20 cellular contexts compared by ENCODE assay signal in genomic region chr10:93550634-93551033, GRCh38. TPM values are rescaled to one million over a fixed set of nuclear protein-coding genes. Genes with fewer than 3 reads are reported as not detected.
DNase-seq lines count a peak whose midpoint lies in the region; ATAC-seq, FAIRE-seq and TF ChIP-seq lines count a peak whose summit lies in the region.
"Had no signal": no experiment of that assay in that cellular context is flagged by ENCODE, and none has a peak within 500 bp of the region (broad histone marks: within the 10 kb centered on the region; RNA-seq: fewer than 3 reads in every experiment).

No MANE protein-coding gene starts in this region.

- H3K27me3 Mint-ChIP-seq in Caco-2 (ENCODE audit: insufficient read depth, unreplicated experiment), result no peaks in the 10 kb centered on the region
- H3K27me3 Mint-ChIP-seq: CD4-positive, CD25-positive, alpha-beta regulatory T cell had no signal

- DNase-seq in Caco-2, result peak in 1 of 2 experiments; percentile 31
- no peak for DNase-seq in K562 (ENCODE audit: extremely low read depth in 1 of 4, low spot score in 3 of 4)
- DNase-seq in left colon, result no peak
- peak; percentile 73 for DNase-seq in small intestine
- DNase-seq in AG08396 (ENCODE audit: low spot score), result no peak
- DNase-seq: 8988T; BE2C; C1 segment of cervical spinal cord; CD4-positive, CD25-positive, alpha-beta regulatory T cell; CD8-positive, alpha-beta memory T cell; COR-L47; HCEC 1CT had no signal

- H3K4me1 ChIP-seq in Caco-2, result peaks cover 79% of the 10 kb centered on the region
- H3K4me1 ChIP-seq in K562 (replicated peaks in 1 of 2; ENCODE audit: control insufficient read depth in 2 of 2, insufficient read depth in 2 of 2, low read length in 2 of 2), result peaks cover 0 to 11% of the 10 kb centered on the region in 2 experiments; a peak in 3 of 5 replicates
- H3K4me1 ChIP-seq in small intestine (ENCODE audit: control insufficient read depth in 2 of 2, insufficient read depth in 1 of 2, low read depth in 1 of 2, low read length in 1 of 2), result peaks cover 0 to 2% of the 10 kb centered on the region in 2 donors
- H3K4me1 ChIP-seq: BE2C had no signal

- no peaks in the 10 kb centered on the region for H3K27me3 ChIP-seq in Caco-2 (replicated peaks; ENCODE audit: control insufficient read depth, insufficient read depth, low read length)
- no peaks in the 10 kb centered on the region; a peak in 1 of 5 replicates for H3K27me3 ChIP-seq in K562 (ENCODE audit: control insufficient read depth in 2 of 2, insufficient read depth in 2 of 2, low read length in 2 of 2)
- H3K27me3 ChIP-seq in small intestine (ENCODE audit: control insufficient read depth in 2 of 2, insufficient read depth in 2 of 2, low read length in 2 of 2), result no peaks in the 10 kb centered on the region
- H3K27me3 ChIP-seq: BE2C had no signal

- no peaks in the 10 kb centered on the region for H4K20me1 ChIP-seq in K562 (replicated peaks; ENCODE audit: control insufficient read depth, insufficient read depth, low read length)

- BruUV-seq in Caco-2 (replicated peaks; lab: Mats Ljungman, UMichigan) (no TSS peak), K562 (replicated peaks; lab: Mats Ljungman, UMichigan) (no TSS peak)

- no peaks in the 10 kb centered on the region for H3K9me1 ChIP-seq in K562 (ENCODE audit: control insufficient read depth, insufficient read depth, low read length)

- POLR2A ChIA-PET in Caco-2 (lab: Charles Lee), result no interaction called here
- POLR2A ChIA-PET in K562 (lab: Yijun Ruan, JAX), result no interaction called here

- FAIRE-seq in K562 (lab: Jason Lieb, UNC) (no peak), small intestine (lab: Jason Lieb, UNC) (no peak)
- FAIRE-seq: D721Med, G401.6, GM12892, GM18507, H54 had no signal

- H3K4me1 Mint-ChIP-seq in Caco-2 (ENCODE audit: low read depth, unreplicated experiment), result peaks cover 50% of the 10 kb centered on the region
- H3K4me1 Mint-ChIP-seq: CD4-positive, CD25-positive, alpha-beta regulatory T cell; CD8-positive, alpha-beta memory T cell had no signal

- no peak for TF ChIP-seq RAD21 in K562 (CRISPR knock-in tag; conservative IDR thresholded peaks at IDR 0.05 in 1 of 2, IDR thresholded peaks at IDR 0.05 in 1 of 2)

- no peak for TF ChIP-seq EP300 in K562 (IDR thresholded peaks at IDR 0.05; ENCODE audit: low read length)

- H3K9ac ChIP-seq in K562 (ENCODE audit: insufficient read depth in 1 of 2, low read depth in 2 of 2, low read length in 2 of 2), result no peak overlapping the region

- H3K27ac ChIP-seq in K562 (ENCODE audit: extremely low read depth, low read depth, low read length) (no peak overlapping the region), small intestine (ENCODE audit: low read depth in 1 of 2, low read length in 1 of 2) (peak overlapping the region in 1 of 2 donors; percentile 37)

- in situ Hi-C loops in K562 (cut with MboI), result no loop called here

- ATAC-seq in K562 (no peak), left colon (peak; percentile 54), HG03565 (IDR thresholded peaks at IDR 0.05; ENCODE audit: unreplicated experiment) (no peak), HG03432 (IDR thresholded peaks at IDR 0.05; ENCODE audit: unreplicated experiment) (no peak)
- ATAC-seq: GM23338 had no signal

- H2AFZ ChIP-seq in K562 (ENCODE audit: low read depth, low read length), result peak overlapping the region; percentile 68; the same call in 1 of the 2 replicates
- H2AFZ ChIP-seq: GM23338 had no signal

- no peaks in the 10 kb centered on the region for H3K36me3 ChIP-seq in Caco-2 (ENCODE audit: control insufficient read depth, insufficient read depth, low read length)
- no peaks in the 10 kb centered on the region; the same call in 2 of the 3 replicates for H3K36me3 ChIP-seq in K562 (ENCODE audit: control insufficient read depth, insufficient read depth, low read length)
- H3K36me3 ChIP-seq in small intestine (ENCODE audit: control insufficient read depth in 2 of 2, insufficient read depth in 2 of 2, low read length in 2 of 2), result no peaks in the 10 kb centered on the region
- H3K36me3 ChIP-seq: BE2C had no signal

- no peak for TF ChIP-seq CTCF in Caco-2 (IDR thresholded peaks at IDR 0.05; ENCODE audit: insufficient read depth in 1 of 2, low read depth in 1 of 2, low read length in 1 of 2, severe bottlenecking in 1 of 2, unreplicated experiment in 1 of 2)
- no peak for TF ChIP-seq CTCF in K562 (IDR thresholded peaks at IDR 0.05 in 2 of 3, conservative IDR thresholded peaks at IDR 0.05 in 1 of 3; ENCODE audit: insufficient read depth in 2 of 3, low read depth in 1 of 3, low read length in 3 of 3)

- no peak overlapping the region for H3K4me2 ChIP-seq in K562 (ENCODE audit: insufficient read depth, low read length)
- H3K4me2 ChIP-seq: GM23338 had no signal

- WGBS in K562 (ENCODE audit: insufficient coverage, low coverage, missing lambda C conversion rate), result 18% methylated on average over 4 of the region's 4 CpGs
- WGBS in small intestine, 3 donors, result 23 to 60% (median 32%) methylated on average over 4 of the region's 4 CpGs

- peak overlapping the region; percentile 52 for H3K4me3 Mint-ChIP-seq in Caco-2 (ENCODE audit: unreplicated experiment)
- H3K4me3 Mint-ChIP-seq: CD4-positive, CD25-positive, alpha-beta regulatory T cell; CD8-positive, alpha-beta memory T cell; GM23338 had no signal

- TF ChIP-seq POLR2A in K562 (conservative IDR thresholded peaks at IDR 0.05), result no peak

- H3K9me3 ChIP-seq in Caco-2, result no peaks in the 10 kb centered on the region
- no peaks in the 10 kb centered on the region for H3K9me3 ChIP-seq in K562 (replicated peaks; ENCODE audit: control insufficient read depth, insufficient read depth, low read depth, low read length)
- no peaks in the 10 kb centered on the region for H3K9me3 ChIP-seq in small intestine (ENCODE audit: control insufficient read depth, low read depth)
- H3K9me3 ChIP-seq: BE2C had no signal

- H3K4me3 ChIP-seq in Caco-2 (ENCODE audit: low read depth, low read length) (no peak overlapping the region), K562 (no peak overlapping the region), small intestine (ENCODE audit: low read depth in 1 of 2, low read length in 2 of 2) (no peak overlapping the region)
- H3K4me3 ChIP-seq: GM23338 had no signal

- CTCF ChIA-PET in Caco-2 (lab: Charles Lee) (interaction anchor here (0.6 to 1.0 kb wide), 2 partner anchors 93 to 130 kb away, joined by 3 to 4 read pairs; no protein-coding TSS in a partner anchor), K562 (lab: Yijun Ruan, JAX; ENCODE audit: low intra/inter-chr PET ratio) (interaction anchor here (0.7 kb wide), 1 partner anchor 254 kb away, joined by 3 read pairs; no protein-coding TSS in a partner anchor)

- no peaks in the 10 kb centered on the region for H3K9me3 Mint-ChIP-seq in Caco-2 (ENCODE audit: unreplicated experiment)
- H3K9me3 Mint-ChIP-seq: CD4-positive, CD25-positive, alpha-beta regulatory T cell; CD8-positive, alpha-beta memory T cell; GM23338 had no signal

- intact Hi-C loops in Caco-2 (cut with micrococcal nuclease; ENCODE audit: unreplicated experiment), result loop anchor here (5.0 to 10.0 kb wide), 2 partner anchors 37 to 264 kb away; no protein-coding TSS in a partner anchor
- intact Hi-C loops in K562 (cut with micrococcal nuclease), result loop anchor here (5.0 to 10.0 kb wide), 2 partner anchors 132 to 264 kb away; no protein-coding TSS in a partner anchor
- intact Hi-C loops in left colon (cut with DNase I, micrococcal nuclease), result no loop called here

- H3K36me3 Mint-ChIP-seq in Caco-2 (ENCODE audit: insufficient read depth, unreplicated experiment), result peaks cover 6% of the 10 kb centered on the region
- H3K36me3 Mint-ChIP-seq: CD4-positive, CD25-positive, alpha-beta regulatory T cell; CD8-positive, alpha-beta memory T cell had no signal

- H3K79me2 ChIP-seq in K562 (ENCODE audit: control insufficient read depth, insufficient read depth, low read length), result no peaks in the 10 kb centered on the region

- H3K27ac Mint-ChIP-seq in Caco-2 (ENCODE audit: unreplicated experiment), result peak overlapping the region; percentile 85
- H3K27ac Mint-ChIP-seq: CD8-positive, alpha-beta memory T cell; GM23338 had no signal

RNA-seq across cellular contexts. Expression of gene FFAR4, which starts 15.8 kb away (rescaled TPM):
- total RNA-seq in Caco-2 (2022) (2.5 and 2.7 TPM in 2 replicates), K562 (2014; rRNA removed) (not detected in 2 replicates), K562 (2014; rRNA removed; fragmentation: Illumina TruSeq; extraction: Trizol) (not detected in 2 replicates), K562 (2015; rRNA removed; fragmentation: Illumina TruSeq; extraction: Trizol) (not detected in 2 replicates), K562 (2021) (not detected in 2 replicates), left colon (10 to 100 TPM; 36.9 to 44.4 TPM)
- total RNA-seq in K562 (2011; cell fraction: chromatin; rRNA removed; ENCODE audit: low replicate concordance), result not detected in 2 replicates
- not detected in 2 replicates for total RNA-seq in K562 (2011; cell fraction: nucleolus; rRNA removed)
- total RNA-seq in K562 (2011; cell fraction: nucleoplasm; rRNA removed), result not detected in 2 replicates
- polyA plus RNA-seq in K562 (2011; rRNA removed) (not detected in 2 replicates), K562 (2014; fragmentation: Illumina TruSeq; extraction: Trizol) (not detected in 2 replicates), K562 (2014; fragmentation: Nextera tagmentation; extraction: Ambion mirVana) (not detected), K562 (2014; rRNA removed) (not detected in 2 replicates), small intestine (1 to 10 TPM in 1 of 3 donors, under 1 TPM in 1, not detected in 1; 0.45 to 1.3 TPM)
- polyA plus RNA-seq in K562 (2011; cell fraction: cytosol; rRNA removed), result not detected in 2 replicates
- not detected in 2 replicates for polyA plus RNA-seq in K562 (2011; cell fraction: nucleus; rRNA removed)
- polyA plus RNA-seq in K562 (2012), result not detected in 2 replicates
- polyA minus RNA-seq in K562 (2011; rRNA and poly(A)+ RNA removed), result not detected in 2 replicates
- polyA minus RNA-seq in K562 (2011; cell fraction: cytosol; rRNA and poly(A)+ RNA removed), result not detected in 2 replicates
- not detected in 2 replicates for polyA minus RNA-seq in K562 (2011; cell fraction: nucleus; rRNA and poly(A)+ RNA removed)
- total RNA-seq: CD4-positive, CD25-positive, alpha-beta regulatory T cell; CD8-positive, alpha-beta memory T cell; GM23338 had no signal
- polyA plus RNA-seq: CD4-positive, CD25-positive, alpha-beta regulatory T cell; CD8-positive, alpha-beta memory T cell had no signal

RNA-seq across cellular contexts. Expression of gene RBP4, which starts 50.4 kb away (rescaled TPM):
- 255 and 258 TPM in 2 replicates for total RNA-seq in Caco-2 (2022)
- not detected in 2 replicates for total RNA-seq in K562 (2011; cell fraction: chromatin; rRNA removed; ENCODE audit: low replicate concordance)
- total RNA-seq in K562 (2011; cell fraction: nucleolus; rRNA removed), result not detected in 2 replicates
- total RNA-seq in K562 (2011; cell fraction: nucleoplasm; rRNA removed), result not detected in 2 replicates
- not detected in 2 replicates for total RNA-seq in K562 (2014; rRNA removed)
- total RNA-seq in K562 (2014; rRNA removed; fragmentation: Illumina TruSeq; extraction: Trizol), result not detected in 2 replicates
- not detected in 2 replicates for total RNA-seq in K562 (2015; rRNA removed; fragmentation: Illumina TruSeq; extraction: Trizol)
- 0.91 and 2.0 TPM in 2 replicates for total RNA-seq in K562 (2021)
- not detected in 2 replicates for polyA plus RNA-seq in K562 (2011; rRNA removed)
- not detected in 2 replicates for polyA plus RNA-seq in K562 (2011; cell fraction: cytosol; rRNA removed)
- not detected in 2 replicates for polyA plus RNA-seq in K562 (2011; cell fraction: nucleus; rRNA removed)
- polyA plus RNA-seq in K562 (2012), result not detected in 2 replicates
- not detected in 2 replicates for polyA plus RNA-seq in K562 (2014; fragmentation: Illumina TruSeq; extraction: Trizol)
- not detected for polyA plus RNA-seq in K562 (2014; fragmentation: Nextera tagmentation; extraction: Ambion mirVana)
- not detected in 2 replicates for polyA plus RNA-seq in K562 (2014; rRNA removed)
- polyA minus RNA-seq in K562 (2011; rRNA and poly(A)+ RNA removed), result not detected in 2 replicates
- not detected in 2 replicates for polyA minus RNA-seq in K562 (2011; cell fraction: cytosol; rRNA and poly(A)+ RNA removed)
- polyA minus RNA-seq in K562 (2011; cell fraction: nucleus; rRNA and poly(A)+ RNA removed), result not detected in 2 replicates
- 10 to 100 TPM in 1 of 2 donors, 1 to 10 TPM in 1; 8.3 to 10.1 TPM for total RNA-seq in left colon
- 10 to 100 TPM in 1 of 3 donors, 1 to 10 TPM in 2; 1.6 to 26.0 (median 2.0) TPM for polyA plus RNA-seq in small intestine
- total RNA-seq: CD4-positive, CD25-positive, alpha-beta regulatory T cell; CD8-positive, alpha-beta memory T cell had no signal
- polyA plus RNA-seq: CD4-positive, CD25-positive, alpha-beta regulatory T cell; CD8-positive, alpha-beta memory T cell had no signal

RNA-seq across cellular contexts. Expression of gene CEP55, which starts 54.2 kb away (rescaled TPM):
- total RNA-seq in Caco-2 (2022), result 64.5 and 65.3 TPM in 2 replicates
- total RNA-seq in K562 (2011; cell fraction: chromatin; rRNA removed; ENCODE audit: low replicate concordance), result 8.6 and 27.1 TPM in 2 replicates
- 4.5 and 7.1 TPM in 2 replicates for total RNA-seq in K562 (2011; cell fraction: nucleolus; rRNA removed)
- 9.2 and 14.7 TPM in 2 replicates for total RNA-seq in K562 (2011; cell fraction: nucleoplasm; rRNA removed)
- 18.1 TPM in 2 replicates for total RNA-seq in K562 (2014; rRNA removed)
- 27.0 and 31.5 TPM in 2 replicates for total RNA-seq in K562 (2014; rRNA removed; fragmentation: Illumina TruSeq; extraction: Trizol)
- 27.8 and 32.5 TPM in 2 replicates for total RNA-seq in K562 (2015; rRNA removed; fragmentation: Illumina TruSeq; extraction: Trizol)
- 15.8 and 16.7 TPM in 2 replicates for total RNA-seq in K562 (2021)
- 20.3 and 25.2 TPM in 2 replicates for polyA plus RNA-seq in K562 (2011; rRNA removed)
- polyA plus RNA-seq in K562 (2011; cell fraction: cytosol; rRNA removed), result 4.6 and 8.9 TPM in 2 replicates
- polyA plus RNA-seq in K562 (2011; cell fraction: nucleus; rRNA removed), result 5.1 and 7.4 TPM in 2 replicates
- polyA plus RNA-seq in K562 (2012), result 13.7 and 13.8 TPM in 2 replicates
- polyA plus RNA-seq in K562 (2014; fragmentation: Illumina TruSeq; extraction: Trizol), result 18.3 and 23.4 TPM in 2 replicates
- 1 to 10 TPM; 4.4 to 5.6 TPM for polyA plus RNA-seq in K562 (2014; fragmentation: Nextera tagmentation; extraction: Ambion mirVana)
- 14.0 and 15.2 TPM in 2 replicates for polyA plus RNA-seq in K562 (2014; rRNA removed)
- polyA minus RNA-seq in K562 (2011; rRNA and poly(A)+ RNA removed), result 19.7 and 21.8 TPM in 2 replicates
- 7.2 and 8.6 TPM in 2 replicates for polyA minus RNA-seq in K562 (2011; cell fraction: cytosol; rRNA and poly(A)+ RNA removed)
- polyA minus RNA-seq in K562 (2011; cell fraction: nucleus; rRNA and poly(A)+ RNA removed), result 3.1 and 5.8 TPM in 2 replicates
- total RNA-seq in left colon, result 1 to 10 TPM; 2.0 to 7.4 TPM
- polyA plus RNA-seq in small intestine, result 10 to 100 TPM in 1 of 3 donors, 1 to 10 TPM in 1, under 1 TPM in 1; 0.27 to 21.7 (median 1.1) TPM

Comparison
In these comparisons a context has a peak if more than half of its experiments do, and no peak if none do; other contexts are left out.
1. RNA of gene FFAR4, which starts 15.8 kb away (total RNA-seq): 36.9 to 44.4 TPM in left colon; 2.5 to 2.7 TPM in Caco-2 and not detected in K562; every median in the first group is over 10 times any median in the second.
2. RNA of gene RBP4, which starts 50.4 kb away (total RNA-seq): 255 to 258 TPM in Caco-2; 8.3 to 10.1 TPM in left colon and 0.91 to 2.0 TPM in K562; every median in the first group is over 10 times any median in the second.
3. intact Hi-C loops: an anchor here in Caco-2 (5.0 to 10.0 kb wide) and K562 (5.0 to 10.0 kb wide); none called in left colon.